In genomic region chr1:183284086-183284485, GRCh38 we compare ENCODE assay signal across 19 cellular contexts.
DNase-seq lines count a peak whose midpoint lies in the region; ATAC-seq, FAIRE-seq and TF ChIP-seq lines count a peak whose summit lies in the region.
"Had no signal": no experiment of that assay in that cellular context is flagged by ENCODE, and none has a peak within 500 bp of the region (broad histone marks: within the 10 kb centered on the region; RNA-seq: fewer than 3 reads in every experiment).

No MANE protein-coding gene starts in this region.

- dilution Hi-C loops in mammary epithelial cell (cut with HindIII; ENCODE audit: low sequenced_read_pairs), result no loop called here

- TF ChIP-seq RAD21 in Ishikawa (IDR thresholded peaks at IDR 0.05; ENCODE audit: low read depth), result no peak

- H3K27me3 ChIP-seq in breast epithelium (no peaks in the 10 kb centered on the region), mammary epithelial cell (ENCODE audit: insufficient read depth, low read length) (no peaks in the 10 kb centered on the region), pancreas (no peaks in the 10 kb centered on the region)
- H3K27me3 ChIP-seq: BLaER1 had no signal

- H3K27ac ChIP-seq in breast epithelium (peak overlapping the region; percentile 8 to 65), mammary epithelial cell (ENCODE audit: insufficient read depth, low read depth, low read length) (no peak overlapping the region), pancreas (no peak overlapping the region)
- H3K27ac ChIP-seq: BLaER1, PC-9 had no signal

- peaks cover 6% of the 10 kb centered on the region for H3K36me3 Mint-ChIP-seq in MCF 10A (ENCODE audit: insufficient read depth, unreplicated experiment)
- H3K36me3 Mint-ChIP-seq: CD8-positive, alpha-beta T cell had no signal

- no peak; the same call in 1 of the 2 replicates for TF ChIP-seq EP300 in Ishikawa (IDR thresholded peaks at IDR 0.05; ENCODE audit: borderline replicate concordance)

- H2AFZ ChIP-seq in mammary epithelial cell (ENCODE audit: low read depth, low read length), result peak overlapping the region; percentile 77
- H2AFZ ChIP-seq: GM23338, PC-9 had no signal

- no peak overlapping the region for H3K27ac Mint-ChIP-seq in MCF 10A (ENCODE audit: low read depth, unreplicated experiment)
- H3K27ac Mint-ChIP-seq: CD8-positive, alpha-beta T cell had no signal

- no peak overlapping the region for H3K9ac ChIP-seq in mammary epithelial cell (ENCODE audit: insufficient read depth, low read length)
- H3K9ac ChIP-seq: BLaER1, SK-N-SH had no signal

- 78% methylated on average over 5 of the region's 5 CpGs for WGBS in mammary epithelial cell (ENCODE audit: low coverage, missing lambda C conversion rate)
- WGBS in pancreas, 2 donors, result 91 to 93% methylated on average over 5 of the region's 5 CpGs

- H3K4me1 ChIP-seq in breast epithelium (peaks cover 4 to 9% of the 10 kb centered on the region in 2 donors), mammary epithelial cell (ENCODE audit: insufficient read depth, low read length) (peaks cover 49% of the 10 kb centered on the region), pancreas (peaks cover 12 to 24% (median 15%) of the 10 kb centered on the region in 3 donors)

- no peak for TF ChIP-seq POLR2A in breast epithelium (IDR thresholded peaks at IDR 0.05)

- no peak overlapping the region for H3K4me3 ChIP-seq in breast epithelium
- no peak overlapping the region for H3K4me3 ChIP-seq in mammary epithelial cell (replicated peaks in 1 of 3; ENCODE audit: insufficient read depth in 1 of 3, low read depth in 2 of 3, low read length in 3 of 3)
- H3K4me3 ChIP-seq in pancreas, result no peak overlapping the region
- H3K4me3 ChIP-seq: BLaER1, GM23338, PC-9 had no signal

- CTCF ChIA-PET in MCF 10A (lab: Yijun Ruan, JAX) (interaction anchor here (0.7 to 9.4 kb wide), 7 partner anchors 23 to 402 kb away, joined by 4 to 253 read pairs (median 7); no protein-coding TSS in a partner anchor), mammary epithelial cell (lab: Charles Lee; ENCODE audit: low non-redundant PET) (interaction anchor here (1.0 kb wide), 1 partner anchor 349 kb away, joined by 4 read pairs; no protein-coding TSS in a partner anchor)

- no peaks in the 10 kb centered on the region for H3K9me3 Mint-ChIP-seq in MCF 10A (ENCODE audit: unreplicated experiment)
- H3K9me3 Mint-ChIP-seq: CD8-positive, alpha-beta T cell; GM23338 had no signal

- intact Hi-C loops in breast epithelium (cut with DNase I; ENCODE audit: low total_unique reads) (no loop called here), MCF 10A (cut with micrococcal nuclease) (loop anchor here (5.0 kb wide), 1 partner anchor 633 kb away; no protein-coding TSS in a partner anchor), mammary epithelial cell (cut with micrococcal nuclease) (loop anchor here (5.0 kb wide), 2 partner anchors 87 to 403 kb away; no protein-coding TSS in a partner anchor), pancreas (cut with DNase I) (loop anchor here in 2 of 3 donors (5.0 kb wide), 1 partner anchor 33 kb away; no protein-coding TSS in a partner anchor)

- DNase-seq in breast epithelium (ENCODE audit: low spot score in 2 of 2) (no peak), MCF 10A (ENCODE audit: unreplicated experiment) (no peak), mammary epithelial cell (no peak), pons (ENCODE audit: low spot score) (peak; percentile 7), pancreas (no peak)
- DNase-seq: CD8-positive, alpha-beta T cell; DMS79 treated with DMSO at 0.1 percent for 48 hours; MM.1S; NCI-H1092 treated with DMSO at 0.1 percent for 48 hours; PC-9; SK-N-SH had no signal

- ATAC-seq in SK-N-SH treated with all-trans-retinoic acid at 6 μM for 48 hours, result no peak
- ATAC-seq in pancreas, result no peak
- no peak for ATAC-seq in HG02840 (IDR thresholded peaks at IDR 0.05; ENCODE audit: low FRiP score, unreplicated experiment)
- ATAC-seq: CD8-positive, alpha-beta T cell; GM23338 had no signal

- no peak for FAIRE-seq in pancreas (lab: Jason Lieb, UNC)
- FAIRE-seq: A204.1, G401.6, GM12891 had no signal

- H3K4me1 Mint-ChIP-seq in MCF 10A (ENCODE audit: insufficient read depth, unreplicated experiment), result peaks cover 39% of the 10 kb centered on the region

- H3K9me3 ChIP-seq in breast epithelium (no peaks in the 10 kb centered on the region), mammary epithelial cell (replicated peaks; ENCODE audit: insufficient read depth, low read length) (no peaks in the 10 kb centered on the region), pancreas (no peaks in the 10 kb centered on the region)
- H3K9me3 ChIP-seq: BLaER1, SK-N-SH had no signal

- no peak overlapping the region for H3K4me2 ChIP-seq in mammary epithelial cell (ENCODE audit: insufficient read depth, low read depth, low read length)
- H3K4me2 ChIP-seq: BLaER1, GM23338, PC-9, SK-N-SH had no signal

- no peaks in the 10 kb centered on the region for H3K27me3 Mint-ChIP-seq in MCF 10A (ENCODE audit: insufficient read depth, unreplicated experiment)

- no peaks in the 10 kb centered on the region for H4K20me1 ChIP-seq in mammary epithelial cell (ENCODE audit: insufficient read depth, low read length)
- H4K20me1 ChIP-seq: BLaER1 had no signal

- TF ChIP-seq CTCF in breast epithelium (IDR thresholded peaks at IDR 0.05) (no peak), MCF 10A (IDR thresholded peaks at IDR 0.05; ENCODE audit: unreplicated experiment) (no peak), mammary epithelial cell (conservative IDR thresholded peaks at IDR 0.05 in 1 of 2, IDR thresholded peaks at IDR 0.05 in 1 of 2; ENCODE audit: extremely low read depth in 1 of 2, insufficient read depth in 1 of 2, low read depth in 1 of 2, low read length in 2 of 2) (no peak), pancreas (IDR thresholded peaks at IDR 0.05) (no peak)

- POLR2A ChIA-PET in MCF 10A (lab: Yijun Ruan, JAX), result interaction anchor here (1.1 to 7.2 kb wide), 3 partner anchors 18 to 80 kb away, joined by 3 to 94 read pairs (median 32); no protein-coding TSS in a partner anchor

- in situ Hi-C loops in mammary epithelial cell (cut with MboI; ENCODE audit: low sequenced_read_pairs in 2 of 2), result loop anchor here in 1 of 2 donors (5.0 kb wide), 1 partner anchor 338 kb away; no protein-coding TSS in a partner anchor

- H3K4me3 Mint-ChIP-seq in MCF 10A (ENCODE audit: unreplicated experiment), result no peak overlapping the region
- H3K4me3 Mint-ChIP-seq: CD8-positive, alpha-beta T cell; GM23338 had no signal

- H3K79me2 ChIP-seq in mammary epithelial cell (ENCODE audit: insufficient read depth, low read length), result no peaks in the 10 kb centered on the region

- no TSS peak for BruUV-seq in MCF 10A (replicated peaks; lab: Mats Ljungman, UMichigan)
- BruUV-seq in mammary epithelial cell (replicated peaks; lab: Mats Ljungman, UMichigan), result no TSS peak

- H3K36me3 ChIP-seq in breast epithelium, result no peaks in the 10 kb centered on the region
- H3K36me3 ChIP-seq in mammary epithelial cell (ENCODE audit: insufficient read depth, low read length), result no peaks in the 10 kb centered on the region
- no peaks in the 10 kb centered on the region for H3K36me3 ChIP-seq in pancreas
- H3K36me3 ChIP-seq: BLaER1 had no signal

TF ChIP-seq in Ishikawa, 13 proteins besides CTCF, POLR2A, EP300 and RAD21:
- TF ChIP-seq TCF12 (IDR thresholded peaks at IDR 0.05; ENCODE audit: low read depth) (peak; percentile 48; the same call in 1 of the 2 replicates), MAX (IDR thresholded peaks at IDR 0.05) (peak; percentile 24; the same call in 1 of the 2 replicates), NFIC (IDR thresholded peaks at IDR 0.05) (no peak)

TF ChIP-seq in SK-N-SH treated with all-trans-retinoic acid at 6 μM for 48 hours, 23 proteins besides CTCF, POLR2A, EP300 and RAD21:
- TF ChIP-seq ZNF565 (CRISPR knock-in tag; conservative IDR thresholded peaks at IDR 0.05; ENCODE audit: low read depth) (no peak), PATZ1 (CRISPR knock-in tag; IDR thresholded peaks at IDR 0.05; ENCODE audit: borderline replicate concordance) (no peak)

Comparison
In these comparisons a context has a peak if more than half of its experiments do, and no peak if none do; other contexts are left out.
1. H3K27ac ChIP-seq: peak in breast epithelium (2 of 2); none in mammary epithelial cell (single experiment) and pancreas (0 of 4).